10 cellular contexts compared by ENCODE assay signal in genomic region chr10:60148266-60148840, GRCh38.
A peak's percentile ranks its signal among the peaks of the same experiment; 100 is the strongest.
DNase-seq lines count a peak whose midpoint lies in the region; ATAC-seq and TF ChIP-seq lines count a peak whose summit lies in the region.
"Had no signal": no experiment of that assay in that cellular context is flagged by ENCODE, and none has a peak within 500 bp of the region (broad histone marks: within the 10 kb centered on the region; RNA-seq: fewer than 3 reads in every experiment).

No MANE protein-coding gene starts in this region.

- H3K9me3 ChIP-seq in psoas muscle, result no peaks in the 10 kb centered on the region

- no peak overlapping the region for H3K27ac ChIP-seq in psoas muscle

- peaks cover 18% of the 10 kb centered on the region for H3K4me1 ChIP-seq in psoas muscle

- no peaks in the 10 kb centered on the region for H3K27me3 ChIP-seq in psoas muscle (ENCODE audit: insufficient read depth in 3 of 3, low read length in 2 of 3)

- ATAC-seq in psoas muscle (peak in 3 of 4 donors; percentile 48 to 87 (median 74)), GM18498 (IDR thresholded peaks at IDR 0.05; ENCODE audit: unreplicated experiment) (no peak), HG03469 (IDR thresholded peaks at IDR 0.05; ENCODE audit: unreplicated experiment) (no peak)

- H3K36me3 ChIP-seq in psoas muscle (ENCODE audit: insufficient read depth in 1 of 2, low read depth in 1 of 2), result no peaks in the 10 kb centered on the region

- no peak for TF ChIP-seq CTCF in psoas muscle (IDR thresholded peaks at IDR 0.05)

- DNase-seq in Daoy (ENCODE audit: low read depth) (peak; percentile 46), RPMI7951 (ENCODE audit: low read depth) (peak; percentile 40), fibroblast of peridontal ligament (ENCODE audit: extremely low read depth) (peak; percentile 86), psoas muscle (no peak), iPS-NIHi11 (ENCODE audit: low spot score) (no peak)
- DNase-seq in stimulated activated CD4-positive, alpha-beta T cell treated with anti-CD3 and anti-CD28 coated beads, Interleukin-2, amount 100 ng/mL, for 48 hours, result no peak
- DNase-seq: activated T-cell treated with anti-CD3 and anti-CD28 coated beads, Interleukin-2, amount 50 U/mL, for 1 hour; erythroblast had no signal

- H3K4me3 ChIP-seq in psoas muscle, result no peak overlapping the region

- intact Hi-C loops in psoas muscle (cut with DNase I), result no loop called here

Comparison
In these comparisons a context has a peak if more than half of its experiments do, and no peak if none do; other contexts are left out.
1. DNase-seq: peak in Daoy (single experiment), RPMI7951 (single experiment) and fibroblast of peridontal ligament (single experiment); none in psoas muscle (0 of 2), iPS-NIHi11 (single experiment) and stimulated activated CD4-positive, alpha-beta T cell treated with anti-CD3 and anti-CD28 coated beads, Interleukin-2, amount 100 ng/mL, for 48 hours (0 of 2).
2. ATAC-seq: peak in psoas muscle (3 of 4); none in GM18498 (single experiment) and HG03469 (single experiment).